In genomic region chr14:90409209-90409730, GRCh38 we compare ENCODE assay signal across 8 cellular contexts. TPM values are rescaled to one million over a fixed set of nuclear protein-coding genes. Genes with fewer than 3 reads are reported as not detected.
A peak's percentile ranks its signal among the peaks of the same experiment; 100 is the strongest.
DNase-seq lines count a peak whose midpoint lies in the region; ATAC-seq and TF ChIP-seq lines count a peak whose summit lies in the region.

No MANE protein-coding gene starts in this region.

- no peak for TF ChIP-seq CTCF in BE2C (IDR thresholded peaks at IDR 0.05; ENCODE audit: low read depth, low read length)
- TF ChIP-seq CTCF in esophagus squamous epithelium (IDR thresholded peaks at IDR 0.05), result no peak

- H3K27me3 ChIP-seq in BE2C, result no peaks in the 10 kb centered on the region
- H3K27me3 ChIP-seq in esophagus squamous epithelium, result no peaks in the 10 kb centered on the region

- H3K9me3 ChIP-seq in BE2C (no peaks in the 10 kb centered on the region), esophagus squamous epithelium (no peaks in the 10 kb centered on the region)

- peak; percentile 30 for DNase-seq in BE2C
- peak; percentile 43 for DNase-seq in NCI-H460 (ENCODE audit: extremely low read depth, low read depth)
- no peak for DNase-seq in esophagus squamous epithelium (lab: John Stamatoyannopoulos, UW)
- peak; percentile 32 for DNase-seq in occipital lobe (lab: John Stamatoyannopoulos, UW)
- DNase-seq in NCI-H82 (lab: John Stamatoyannopoulos, UW), result no peak
- DNase-seq in HUDEP-2 (lab: John Stamatoyannopoulos, UW; ENCODE audit: unreplicated experiment in 76 of 76), result no peak

- H3K4me1 ChIP-seq in BE2C (peaks cover 6% of the 10 kb centered on the region), esophagus squamous epithelium (peaks cover 13 to 48% (median 16%) of the 10 kb centered on the region in 3 donors)

- 13 to 37% methylated on average over 4 to 5 of the region's 5 CpGs for WGBS in esophagus squamous epithelium, 2 donors

- no peak for TF ChIP-seq POLR2A in esophagus squamous epithelium (IDR thresholded peaks at IDR 0.05)

- H3K36me3 ChIP-seq in BE2C (peaks cover 18% of the 10 kb centered on the region), esophagus squamous epithelium (peaks cover 3 to 34% (median 16%) of the 10 kb centered on the region in 3 donors)

- ATAC-seq in HG02870 (IDR thresholded peaks at IDR 0.05; ENCODE audit: unreplicated experiment) (no peak), HG03135 (IDR thresholded peaks at IDR 0.05; ENCODE audit: unreplicated experiment) (no peak)

- intact Hi-C loops in esophagus squamous epithelium (cut with DNase I), result loop anchor here (10.0 kb wide), 1 partner anchor 106 kb away; no protein-coding TSS in a partner anchor

- H3K27ac ChIP-seq in esophagus squamous epithelium, result peak overlapping the region; percentile 61 to 82 (median 80)

- H3K4me3 ChIP-seq in BE2C (ENCODE audit: low read depth, low read length) (no peak overlapping the region), esophagus squamous epithelium (no peak overlapping the region)

RNA-seq across cellular contexts. Expression of gene CALM1, which starts 12.4 kb away (rescaled TPM):
- 274 TPM for polyA plus RNA-seq in BE2C (2012; ENCODE audit: insufficient read depth, insufficient read length, low read depth)
- 672 and 721 TPM in 2 replicates for total RNA-seq in NCI-H460 (2014; rRNA removed; shearing (Covaris generic))
- polyA plus RNA-seq in NCI-H460 (2014; cell fraction: nucleus; rRNA removed), result 488 and 562 TPM in 2 replicates
- total RNA-seq in esophagus squamous epithelium (100 to 1,000 TPM; 329 to 554 (median 426) TPM), occipital lobe (1,332 TPM)

Comparison
In these comparisons a context has a peak if more than half of its experiments do, and no peak if none do; other contexts are left out.
1. DNase-seq: peak in BE2C (single experiment), NCI-H460 (single experiment) and occipital lobe (single experiment); none in esophagus squamous epithelium (single experiment), NCI-H82 (single experiment) and HUDEP-2 (0 of 76).